In genomic region chr4:2621419-2621818, GRCh38 we compare ENCODE assay signal across 25 cellular contexts.
DNase-seq lines count a peak whose midpoint lies in the region; ATAC-seq and TF ChIP-seq lines count a peak whose summit lies in the region.
"Had no signal": no experiment of that assay in that cellular context is flagged by ENCODE, and none has a peak within 500 bp of the region (broad histone marks: within the 10 kb centered on the region; RNA-seq: fewer than 3 reads in every experiment).

No MANE protein-coding gene starts in this region.

- peaks cover 8% of the 10 kb centered on the region; the same call in 1 of the 2 replicates for H3K79me2 ChIP-seq in H9 (ENCODE audit: insufficient read depth, low read length)

- H3K27ac Mint-ChIP-seq in H9 (peak overlapping the region; percentile 14 to 62 (median 27); a peak in 5 of 7 replicates), endodermal cell (peak overlapping the region; percentile 27), nephron progenitor cell (peak overlapping the region; percentile 73)

- H3K27me3 Mint-ChIP-seq in H9 (ENCODE audit: low read depth) (no peaks in the 10 kb centered on the region; the same call in 1 of the 2 replicates), endodermal cell (ENCODE audit: insufficient read depth) (no peaks in the 10 kb centered on the region), nephron progenitor cell (ENCODE audit: low read depth, poor library complexity) (peaks cover 5% of the 10 kb centered on the region)
- H3K27me3 Mint-ChIP-seq: naive thymus-derived CD4-positive, alpha-beta T cell had no signal

- H3K23me2 ChIP-seq in H9 (ENCODE audit: insufficient read length, low read depth, low read length, poor library complexity, severe bottlenecking) = no peaks in the 10 kb centered on the region

- H3K9ac ChIP-seq in BLaER1 = no peak overlapping the region
- H3K9ac ChIP-seq in H9 (ENCODE audit: extremely low read depth, insufficient read length, low read length) = no peak overlapping the region
- H3K9ac ChIP-seq in endodermal cell (ENCODE audit: extremely low read depth, low read length, poor library complexity, severe bottlenecking) = no peak overlapping the region

- H4K91ac ChIP-seq in H9 (ENCODE audit: insufficient read length, low read depth, low read length) = no peak overlapping the region

- DNase-seq in H9 = no peak
- DNase-seq in endodermal cell = no peak
- DNase-seq in nephron progenitor cell = no peak
- DNase-seq in NCI-H1092 (lab: John Stamatoyannopoulos, UW) = no peak
- no peak for DNase-seq in cerebellar cortex (ENCODE audit: low spot score)
- DNase-seq in DMS153 (lab: John Stamatoyannopoulos, UW) = no peak
- DNase-seq: activated CD4-positive, CD25-positive, alpha-beta regulatory T cell treated with anti-CD3 and anti-CD28 coated beads, Interleukin-2, amount 50 U/mL, for 72 hours; Calu3; gastrocnemius medialis; hypothalamus; immature natural killer cell; Karpas-422; left lung; naive thymus-derived CD4-positive, alpha-beta T cell; NCI-H510A; retina; stimulated activated CD4-positive, alpha-beta T cell treated with anti-CD3 and anti-CD28 coated beads, Interleukin-2, amount 100 ng/mL, for 24 hours had no signal

- no CpG with 5 or more reads among the region's 7 CpGs for WGBS in H9 (ENCODE audit: extremely low coverage, insufficient read length, low lambda C conversion rate)
- 95 to 96% methylated on average over 4 to 7 of the region's 7 CpGs for WGBS in endodermal cell (ENCODE audit: insufficient coverage in 1 of 2, insufficient read length in 1 of 2), 2 experiments

- no peak overlapping the region for H3T11ph ChIP-seq in H9 (ENCODE audit: low read length)

- H3K4me2 ChIP-seq in BLaER1 (peak overlapping the region; percentile 42), H9 (ENCODE audit: insufficient read depth, insufficient read length, low read length) (no peak overlapping the region)
- H3K4me2 ChIP-seq: smooth muscle cell had no signal

- no peak overlapping the region for H2BK5ac ChIP-seq in H9 (ENCODE audit: insufficient read length, low read length)

- H3K4me3 ChIP-seq in BLaER1 (no peak overlapping the region), endodermal cell (ENCODE audit: low read length) (no peak overlapping the region)
- H3K4me3 ChIP-seq: coronary artery, gastrocnemius medialis, GM12878, left lung, smooth muscle cell had no signal

- H3K27me3 ChIP-seq in BLaER1 = no peaks in the 10 kb centered on the region
- no peaks in the 10 kb centered on the region for H3K27me3 ChIP-seq in H9 (ENCODE audit: insufficient read depth, low read length)
- no peaks in the 10 kb centered on the region for H3K27me3 ChIP-seq in endodermal cell (ENCODE audit: control insufficient read depth, insufficient read depth, low read length, poor library complexity, severe bottlenecking)
- H3K27me3 ChIP-seq: gastrocnemius medialis, left lung had no signal

- H3K4me1 Mint-ChIP-seq in H9 = peaks cover 50 to 55% of the 10 kb centered on the region in 2 experiments
- H3K4me1 Mint-ChIP-seq in endodermal cell = peaks cover 43% of the 10 kb centered on the region
- peaks cover 46% of the 10 kb centered on the region for H3K4me1 Mint-ChIP-seq in nephron progenitor cell

- H2BK12ac ChIP-seq in H9 (ENCODE audit: insufficient read length, low read depth, low read length) = no peak overlapping the region

- H3K9me3 Mint-ChIP-seq in H9 = no peaks in the 10 kb centered on the region
- H3K9me3 Mint-ChIP-seq in endodermal cell = no peaks in the 10 kb centered on the region
- peaks cover 6% of the 10 kb centered on the region for H3K9me3 Mint-ChIP-seq in nephron progenitor cell
- H3K9me3 Mint-ChIP-seq: activated naive CD4-positive, alpha-beta T cell treated with anti-CD3 and anti-CD28 coated beads, Interleukin-2, amount 50 U/mL, for 72 hours; immature natural killer cell; naive thymus-derived CD4-positive, alpha-beta T cell had no signal

- H3K4me1 ChIP-seq in BLaER1 (peaks cover 50% of the 10 kb centered on the region), H9 (ENCODE audit: insufficient read depth, low read length) (peaks cover 4% of the 10 kb centered on the region; the same call in 1 of the 2 replicates), endodermal cell (ENCODE audit: control insufficient read depth, insufficient read depth, low read length) (peaks cover 3% of the 10 kb centered on the region)
- H3K4me1 ChIP-seq: left lung had no signal

- H3K14ac ChIP-seq in H9 (ENCODE audit: insufficient read depth, low read length) = no peak overlapping the region

- TF ChIP-seq CTCF in H9 (conservative IDR thresholded peaks at IDR 0.05) (no peak), endodermal cell (conservative IDR thresholded peaks at IDR 0.05) (no peak), nephron progenitor cell (IDR thresholded peaks at IDR 0.05) (no peak)

- no peak overlapping the region for H3K56ac ChIP-seq in H9 (ENCODE audit: insufficient read length, low read depth, low read length)

- H2AK5ac ChIP-seq in H9 (ENCODE audit: insufficient read length, low read length) = no peak overlapping the region

- H2BK120ac ChIP-seq in H9 (ENCODE audit: low read depth, low read length, poor library complexity, severe bottlenecking) = no peak overlapping the region

- peaks cover 2% of the 10 kb centered on the region for H3K79me1 ChIP-seq in H9 (ENCODE audit: insufficient read depth, low read depth, low read length, poor library complexity, severe bottlenecking)

- no peak overlapping the region for H4K8ac ChIP-seq in H9 (replicated peaks; ENCODE audit: insufficient read length, low read depth, low read length)

- no peak overlapping the region for H3K4ac ChIP-seq in H9 (ENCODE audit: low read depth, low read length)

- peaks cover 98% of the 10 kb centered on the region for H4K20me1 ChIP-seq in BLaER1
- H4K20me1 ChIP-seq in H9 (ENCODE audit: control insufficient read depth, insufficient read depth, insufficient read length) = peaks cover 4% of the 10 kb centered on the region

- H3K27ac ChIP-seq in BLaER1 (no peak overlapping the region), H9 (ENCODE audit: insufficient read length, low read depth, low read length) (no peak overlapping the region), endodermal cell (ENCODE audit: low read depth, low read length) (no peak overlapping the region)
- H3K27ac ChIP-seq: C4-2B, coronary artery, gastrocnemius medialis, left lung had no signal

- no peak overlapping the region for H2AFZ ChIP-seq in H9 (ENCODE audit: low read length)

- H2BK15ac ChIP-seq in H9 (ENCODE audit: low read depth, low read length) = no peak overlapping the region

- H3K4me3 Mint-ChIP-seq in H9 (no peak overlapping the region), endodermal cell (no peak overlapping the region), nephron progenitor cell (no peak overlapping the region)
- H3K4me3 Mint-ChIP-seq: immature natural killer cell had no signal

- H3K36me3 ChIP-seq in BLaER1 (peaks cover 57% of the 10 kb centered on the region), endodermal cell (ENCODE audit: control insufficient read depth, insufficient read depth, low read length) (peaks cover 13% of the 10 kb centered on the region)

- H3K36me3 Mint-ChIP-seq in H9 (ENCODE audit: insufficient read depth in 1 of 3, low read depth in 3 of 3) = peaks cover 0 to 16% (median 12%) of the 10 kb centered on the region in 3 experiments; a peak in 5 of 7 replicates
- peaks cover 9% of the 10 kb centered on the region for H3K36me3 Mint-ChIP-seq in endodermal cell (ENCODE audit: low read depth)
- H3K36me3 Mint-ChIP-seq in nephron progenitor cell (ENCODE audit: low read depth) = peaks cover 60% of the 10 kb centered on the region
- H3K36me3 Mint-ChIP-seq: activated naive CD4-positive, alpha-beta T cell treated with anti-CD3 and anti-CD28 coated beads, Interleukin-2, amount 50 U/mL, for 72 hours had no signal

- H3K18ac ChIP-seq in H9 (ENCODE audit: insufficient read length, low read depth, low read length) = no peak overlapping the region

- H3K9me3 ChIP-seq in BLaER1 (no peaks in the 10 kb centered on the region), H9 (ENCODE audit: control insufficient read depth, low read depth, low read length) (no peaks in the 10 kb centered on the region), endodermal cell (ENCODE audit: control insufficient read depth, low read length) (peaks cover under 1% of the 10 kb centered on the region)
- H3K9me3 ChIP-seq: gastrocnemius medialis, left lung had no signal

- no peak overlapping the region for H4K5ac ChIP-seq in H9 (ENCODE audit: insufficient read length, low read depth, low read length)

- no peak overlapping the region for H2BK20ac ChIP-seq in H9 (ENCODE audit: low read depth, low read length, poor library complexity, severe bottlenecking)

- H3K23ac ChIP-seq in H9 (ENCODE audit: insufficient read length, low read depth, low read length) = no peak overlapping the region

- ATAC-seq in GM21515 (IDR thresholded peaks at IDR 0.05; ENCODE audit: unreplicated experiment) = no peak
- ATAC-seq: activated naive CD4-positive, alpha-beta T cell treated with anti-CD3 and anti-CD28 coated beads, Interleukin-2, amount 50 U/mL, for 72 hours; gastrocnemius medialis; GM12878; HepG2; left lung; naive thymus-derived CD4-positive, alpha-beta T cell had no signal
